ENCODE assay signal across 25 cellular contexts in genomic region chr13:27313742-27314141, GRCh38.
"Had no signal": no experiment of that assay in that cellular context is flagged by ENCODE, and none has a peak within 500 bp of the region (broad histone marks: within the 10 kb centered on the region; RNA-seq: fewer than 3 reads in every experiment).

No MANE protein-coding gene starts in this region.

- H3K27me3 ChIP-seq: colonic mucosa, gastroesophageal sphincter had no signal

- H3K4me2 ChIP-seq: hepatocyte had no signal

- H3K36me3 ChIP-seq: colonic mucosa, esophagus muscularis mucosa, esophagus squamous epithelium, gastrocnemius medialis, gastroesophageal sphincter, heart left ventricle, heart right ventricle had no signal

- H3K27ac Mint-ChIP-seq: dendritic cell treated with granulocyte-macrophage colony-stimulating factor and Interleukin-4, amounts not matched to agents 40 ng/mL and 50 ng/mL, for 4 days; effector memory CD8-positive, alpha-beta T cell; endodermal cell had no signal

- ATAC-seq: effector memory CD8-positive, alpha-beta T cell; esophagus mucosa; foreskin keratinocyte; gastrocnemius medialis; gastroesophageal sphincter; heart left ventricle; heart right ventricle had no signal

- H3K27ac ChIP-seq: colonic mucosa, coronary artery, dorsolateral prefrontal cortex, epithelial cell of prostate, esophagus muscularis mucosa, esophagus squamous epithelium, foreskin keratinocyte, gastrocnemius medialis, gastroesophageal sphincter, heart left ventricle, heart right ventricle, hepatocyte had no signal

- H3K4me3 ChIP-seq: colonic mucosa, coronary artery, dorsolateral prefrontal cortex, esophagus muscularis mucosa, esophagus squamous epithelium, gastrocnemius medialis, gastroesophageal sphincter, heart left ventricle, heart right ventricle, hepatocyte had no signal

- H3K9me3 Mint-ChIP-seq: dendritic cell treated with granulocyte-macrophage colony-stimulating factor and Interleukin-4, amounts not matched to agents 40 ng/mL and 50 ng/mL, for 4 days; effector memory CD8-positive, alpha-beta T cell; endodermal cell had no signal

- H3K4me1 Mint-ChIP-seq: endodermal cell had no signal

- H3K9me3 ChIP-seq: colonic mucosa, esophagus muscularis mucosa, esophagus squamous epithelium, gastrocnemius medialis, gastroesophageal sphincter, heart left ventricle, heart right ventricle had no signal

- H3K4me3 Mint-ChIP-seq: dendritic cell treated with granulocyte-macrophage colony-stimulating factor and Interleukin-4, amounts not matched to agents 40 ng/mL and 50 ng/mL, for 4 days; effector memory CD8-positive, alpha-beta T cell; endodermal cell had no signal

- H3K4me1 ChIP-seq: colonic mucosa, esophagus muscularis mucosa, foreskin keratinocyte, gastrocnemius medialis, gastroesophageal sphincter, heart left ventricle, heart right ventricle had no signal

- H3K79me2 ChIP-seq: hepatocyte had no signal

- H2AFZ ChIP-seq: hepatocyte had no signal

- DNase-seq: colonic mucosa; cortex of kidney; dermis blood vessel endothelial cell; dorsolateral prefrontal cortex; effector CD4-positive, alpha-beta T cell; effector CD8-positive, alpha-beta T cell; effector memory CD8-positive, alpha-beta T cell; endodermal cell; erythroblast; esophagus squamous epithelium; foreskin fibroblast; foreskin keratinocyte; foreskin melanocyte; gastrocnemius medialis; glutamatergic neuron; head of caudate nucleus; heart left ventricle; heart right ventricle had no signal
